Comparison of ENCODE assay signal across 26 cellular contexts in genomic region chr3:87626471-87626995, GRCh38.
"Had no signal": no experiment of that assay in that cellular context is flagged by ENCODE, and none has a peak within 500 bp of the region (broad histone marks: within the 10 kb centered on the region; RNA-seq: fewer than 3 reads in every experiment).

No MANE protein-coding gene starts in this region.

- H3K27ac Mint-ChIP-seq: activated CD4-positive, alpha-beta T cell treated with anti-CD3 and anti-CD28 coated beads, Interleukin-2, amount 10 ng/mL, durations not matched to agents 24 days and 14 days; activated CD8-positive, alpha-beta T cell treated with anti-CD3 and anti-CD28 coated beads for 36 hours; activated naive CD8-positive, alpha-beta T cell treated with anti-CD3 and anti-CD28 coated beads, Interleukin-2, amount 10 ng/mL, durations not matched to agents 7 days and 5 days; activated T-helper 17 cell treated with anti-CD3 and anti-CD28 coated beads, Interleukin-2, amount 50 U/mL, for 72 hours; brain; immature natural killer cell; memory B cell; naive B cell; progenitor cell of endocrine pancreas; stimulated activated naive CD8-positive, alpha-beta T cell treated with anti-CD3 and anti-CD28 coated beads, Interleukin-15, Interleukin-2, amounts not matched to agents 100 ng/mL and 50 ng/mL, for 24 hours; T-helper 2 cell treated with Interferon-gamma antibody and Interleukin-4, amounts not matched to agents 5 μg/mL and 100 μg/mL, for 36 hours; type B pancreatic cell had no signal

- H3K4me3 ChIP-seq: coronary artery, heart right ventricle, right atrium auricular region, skin epidermis had no signal

- ATAC-seq: activated CD8-positive, alpha-beta T cell treated with anti-CD3 and anti-CD28 coated beads for 36 hours; activated T-helper 17 cell treated with anti-CD3 and anti-CD28 coated beads, Interleukin-2, amount 50 U/mL, for 72 hours; heart right ventricle; left ventricle myocardium superior had no signal

- H3K4me1 ChIP-seq: heart right ventricle, right atrium auricular region had no signal

- H3K4me1 Mint-ChIP-seq: activated CD4-positive, alpha-beta T cell treated with anti-CD3 and anti-CD28 coated beads, Interleukin-2, amount 10 ng/mL, durations not matched to agents 24 days and 14 days; activated naive CD8-positive, alpha-beta T cell treated with anti-CD3 and anti-CD28 coated beads, Interleukin-2, amount 10 ng/mL, durations not matched to agents 7 days and 5 days; activated T-helper 17 cell treated with anti-CD3 and anti-CD28 coated beads, Interleukin-2, amount 50 U/mL, for 72 hours; brain; central memory CD8-positive, alpha-beta T cell; immature natural killer cell; memory B cell; naive B cell; neural crest cell had no signal

- H3K9me3 Mint-ChIP-seq: activated CD4-positive, alpha-beta T cell treated with anti-CD3 and anti-CD28 coated beads, Interleukin-2, amount 10 ng/mL, durations not matched to agents 24 days and 14 days; activated naive CD8-positive, alpha-beta T cell treated with anti-CD3 and anti-CD28 coated beads, Interleukin-2, amount 10 ng/mL, durations not matched to agents 7 days and 5 days; T-helper 2 cell treated with Interferon-gamma antibody and Interleukin-4, amounts not matched to agents 5 μg/mL and 100 μg/mL, for 36 hours had no signal

- H3K36me3 ChIP-seq: heart right ventricle, right atrium auricular region had no signal

- H3K36me3 Mint-ChIP-seq: activated naive CD8-positive, alpha-beta T cell treated with anti-CD3 and anti-CD28 coated beads, Interleukin-2, amount 10 ng/mL, durations not matched to agents 7 days and 5 days; brain; immature natural killer cell; memory B cell; naive B cell; type B pancreatic cell had no signal

- H3K27ac ChIP-seq: coronary artery, heart right ventricle, right atrium auricular region, skin epidermis had no signal

- H3K4me3 Mint-ChIP-seq: activated CD4-positive, alpha-beta T cell treated with anti-CD3 and anti-CD28 coated beads, Interleukin-2, amount 10 ng/mL, durations not matched to agents 24 days and 14 days; activated CD8-positive, alpha-beta T cell treated with anti-CD3 and anti-CD28 coated beads for 36 hours; activated naive CD8-positive, alpha-beta T cell treated with anti-CD3 and anti-CD28 coated beads, Interleukin-2, amount 10 ng/mL, durations not matched to agents 7 days and 5 days; activated T-helper 17 cell treated with anti-CD3 and anti-CD28 coated beads, Interleukin-2, amount 50 U/mL, for 72 hours; brain; central memory CD8-positive, alpha-beta T cell; immature natural killer cell; memory B cell; naive B cell; neural crest cell; stimulated activated naive CD8-positive, alpha-beta T cell treated with anti-CD3 and anti-CD28 coated beads, Interleukin-15, Interleukin-2, amounts not matched to agents 100 ng/mL and 50 ng/mL, for 24 hours; T-helper 2 cell treated with Interferon-gamma antibody and Interleukin-4, amounts not matched to agents 5 μg/mL and 100 μg/mL, for 36 hours; type B pancreatic cell had no signal

- H3K27me3 Mint-ChIP-seq: activated CD4-positive, alpha-beta T cell treated with anti-CD3 and anti-CD28 coated beads, Interleukin-2, amount 10 ng/mL, durations not matched to agents 24 days and 14 days; activated CD8-positive, alpha-beta T cell treated with anti-CD3 and anti-CD28 coated beads for 36 hours; activated naive CD8-positive, alpha-beta T cell treated with anti-CD3 and anti-CD28 coated beads, Interleukin-2, amount 10 ng/mL, durations not matched to agents 7 days and 5 days; activated T-helper 17 cell treated with anti-CD3 and anti-CD28 coated beads, Interleukin-2, amount 50 U/mL, for 72 hours; brain; central memory CD8-positive, alpha-beta T cell; naive B cell; progenitor cell of endocrine pancreas; stimulated activated naive CD8-positive, alpha-beta T cell treated with anti-CD3 and anti-CD28 coated beads, Interleukin-15, Interleukin-2, amounts not matched to agents 100 ng/mL and 50 ng/mL, for 24 hours; type B pancreatic cell had no signal

- DNase-seq: activated CD4-positive, alpha-beta T cell treated with anti-CD3 and anti-CD28 coated beads, Interleukin-2, amount 10 ng/mL, durations not matched to agents 24 days and 14 days; activated CD4-positive, CD25-positive, alpha-beta regulatory T cell; activated CD8-positive, alpha-beta T cell treated with anti-CD3 and anti-CD28 coated beads for 36 hours; activated naive CD4-positive, alpha-beta T cell treated with Interleukin-2 at 50 U/mL for 16 hours; activated naive CD8-positive, alpha-beta T cell treated with anti-CD3 and anti-CD28 coated beads, Interleukin-2, amount 10 ng/mL, durations not matched to agents 7 days and 5 days; activated T-cell treated with anti-CD3 and anti-CD28 coated beads, Interleukin-2, amount 50 U/mL, for 1 hour; amygdala; heart right ventricle; immature natural killer cell; kidney glomerular epithelial cell; left ventricle myocardium superior; naive B cell; stimulated activated CD4-positive, alpha-beta T cell treated with anti-CD3 and anti-CD28 coated beads, Interleukin-15, amount 100 ng/mL, for 24 hours; stimulated activated CD4-positive, alpha-beta T cell treated with anti-CD3 and anti-CD28 coated beads, Interleukin-2, amount 100 ng/mL, for 48 hours had no signal

- H3K27me3 ChIP-seq: heart right ventricle, right atrium auricular region had no signal
